ENCODE assay signal across 26 cellular contexts in the genomic region with DNA sequence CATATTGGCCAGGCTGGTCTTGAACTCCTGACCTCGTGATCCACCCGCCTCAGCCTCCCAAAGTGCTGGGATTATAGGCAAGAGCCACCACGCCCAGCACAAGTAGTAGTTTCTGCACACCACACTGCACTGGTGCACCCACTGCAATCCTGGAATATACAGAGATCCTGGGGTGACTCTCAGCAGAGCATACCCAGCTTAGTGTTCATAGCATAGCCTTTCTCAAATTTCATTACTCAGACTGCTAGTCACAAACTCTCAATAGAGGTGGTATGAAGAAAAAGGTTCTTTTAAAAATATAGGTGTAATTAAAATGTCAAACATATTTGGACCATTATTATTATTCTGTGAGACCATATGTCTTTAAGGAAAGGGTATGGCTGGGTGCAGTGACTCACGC.
"Had no signal": no experiment of that assay in that cellular context is flagged by ENCODE, and none has a peak within 500 bp of the region (broad histone marks: within the 10 kb centered on the region; RNA-seq: fewer than 3 reads in every experiment).

No MANE protein-coding gene starts in this region.

- H3K36me3 ChIP-seq: gastrocnemius medialis, left ventricle myocardium inferior, sigmoid colon, thoracic aorta, upper lobe of right lung, WERI-Rb-1 had no signal

- H3K4me3 ChIP-seq: body of pancreas, gastrocnemius medialis, left ventricle myocardium inferior, sigmoid colon, thoracic aorta, upper lobe of right lung had no signal

- ATAC-seq: activated CD8-positive, alpha-beta T cell treated with anti-CD3 and anti-CD28 coated beads, Interleukin-2, amount 10 ng/mL, durations not matched to agents 7 days and 5 days; activated naive CD8-positive, alpha-beta T cell treated with anti-CD3 and anti-CD28 coated beads, Interleukin-2, amount 50 U/mL, for 24 hours; body of pancreas; gastrocnemius medialis; natural killer cell; stimulated activated naive B cell treated with anti-CD40 and anti-IgM and Interleukin-4, amounts not matched to agents 10 μg/mL and 1 μg/mL and 100 μg/mL, for 72 hours; upper lobe of right lung had no signal

- H3K9me3 ChIP-seq: body of pancreas, gastrocnemius medialis, left ventricle myocardium inferior, sigmoid colon, thoracic aorta, upper lobe of right lung had no signal

- DNase-seq: activated CD4-positive, alpha-beta T cell treated with anti-CD3 and anti-CD28 coated beads, Interleukin-2, amount 10 ng/mL, durations not matched to agents 7 days and 5 days; activated CD4-positive, CD25-positive, alpha-beta regulatory T cell treated with anti-CD3 and anti-CD28 coated beads, Interleukin-2, amount 50 U/mL, for 72 hours; activated gamma-delta T cell; activated naive CD4-positive, alpha-beta T cell treated with anti-CD3 and anti-CD28 coated beads, Interleukin-2, amount 50 U/mL, for 16 hours; activated naive CD8-positive, alpha-beta T cell treated with anti-CD3 and anti-CD28 coated beads, Interleukin-2, amount 50 U/mL, for 24 hours; anterior cingulate cortex; body of pancreas; central memory CD4-positive, alpha-beta T cell; dermis blood vessel endothelial cell; effector CD8-positive, alpha-beta T cell; gastrocnemius medialis; hippocampal formation; left ventricle myocardium inferior; natural killer cell; retina; stimulated activated CD4-positive, alpha-beta T cell treated with anti-CD3 and anti-CD28 coated beads, Interleukin-2, amount 100 ng/mL, for 48 hours; stimulated activated CD8-positive, alpha-beta memory T cell treated with anti-CD3 and anti-CD28 coated beads, Interleukin-4, amount 100 ng/mL, for 48 hours; stimulated activated naive B cell treated with anti-CD40 and anti-IgM and Interleukin-4, amounts not matched to agents 10 μg/mL and 1 μg/mL and 100 μg/mL, for 72 hours; T-helper 2 cell; upper lobe of right lung; WERI-Rb-1 had no signal

- H3K4me3 Mint-ChIP-seq: activated CD4-positive, alpha-beta T cell treated with anti-CD3 and anti-CD28 coated beads, Interleukin-2, amount 10 ng/mL, durations not matched to agents 7 days and 5 days; activated CD8-positive, alpha-beta T cell treated with anti-CD3 and anti-CD28 coated beads, Interleukin-2, amount 10 ng/mL, durations not matched to agents 7 days and 5 days; activated naive CD8-positive, alpha-beta T cell treated with anti-CD3 and anti-CD28 coated beads, Interleukin-2, amount 50 U/mL, for 24 hours; activated T-helper 1 cell treated with anti-CD3 and anti-CD28 coated beads, Interleukin-12 subunit alpha, Interleukin-12 subunit beta, Interleukin-2, Interleukin-4 antibody, amounts not matched to agents 30 ng/mL and 10 ng/mL and 1 ng/mL, durations not matched to agents 14 hours and 24 hours and 36 hours; mesothelial cell of epicardium; natural killer cell; stimulated activated naive B cell treated with anti-CD40 and anti-IgM and Interleukin-4, amounts not matched to agents 10 μg/mL and 1 μg/mL and 100 μg/mL, for 72 hours had no signal

- H3K27ac ChIP-seq: body of pancreas, gastrocnemius medialis, left ventricle myocardium inferior, sigmoid colon, thoracic aorta, upper lobe of right lung, WERI-Rb-1 had no signal

- H3K4me1 Mint-ChIP-seq: activated CD4-positive, alpha-beta T cell treated with anti-CD3 and anti-CD28 coated beads, Interleukin-2, amount 10 ng/mL, durations not matched to agents 7 days and 5 days; activated naive CD8-positive, alpha-beta T cell treated with anti-CD3 and anti-CD28 coated beads, Interleukin-2, amount 50 U/mL, for 24 hours; natural killer cell; stimulated activated naive B cell treated with anti-CD40 and anti-IgM and Interleukin-4, amounts not matched to agents 10 μg/mL and 1 μg/mL and 100 μg/mL, for 72 hours had no signal

- H3K9me3 Mint-ChIP-seq: activated CD4-positive, alpha-beta T cell treated with anti-CD3 and anti-CD28 coated beads, Interleukin-2, amount 10 ng/mL, durations not matched to agents 7 days and 5 days; activated naive CD8-positive, alpha-beta T cell treated with anti-CD3 and anti-CD28 coated beads, Interleukin-2, amount 50 U/mL, for 24 hours; activated T-helper 1 cell treated with anti-CD3 and anti-CD28 coated beads, Interleukin-12 subunit alpha, Interleukin-12 subunit beta, Interleukin-2, Interleukin-4 antibody, amounts not matched to agents 30 ng/mL and 10 ng/mL and 1 ng/mL, durations not matched to agents 14 hours and 24 hours and 36 hours; mesothelial cell of epicardium; natural killer cell; stimulated activated naive B cell treated with anti-CD40 and anti-IgM and Interleukin-4, amounts not matched to agents 10 μg/mL and 1 μg/mL and 100 μg/mL, for 72 hours had no signal

- H3K27me3 ChIP-seq: body of pancreas, gastrocnemius medialis, sigmoid colon, upper lobe of right lung had no signal

- H3K4me1 ChIP-seq: body of pancreas, gastrocnemius medialis, upper lobe of right lung had no signal

- H3K36me3 Mint-ChIP-seq: mesothelial cell of epicardium; natural killer cell; stimulated activated naive B cell treated with anti-CD40 and anti-IgM and Interleukin-4, amounts not matched to agents 10 μg/mL and 1 μg/mL and 100 μg/mL, for 72 hours had no signal

- H3K27ac Mint-ChIP-seq: activated CD4-positive, alpha-beta T cell treated with anti-CD3 and anti-CD28 coated beads, Interleukin-2, amount 10 ng/mL, durations not matched to agents 7 days and 5 days; activated CD8-positive, alpha-beta T cell treated with anti-CD3 and anti-CD28 coated beads, Interleukin-2, amount 10 ng/mL, durations not matched to agents 7 days and 5 days; activated naive CD8-positive, alpha-beta T cell treated with anti-CD3 and anti-CD28 coated beads, Interleukin-2, amount 50 U/mL, for 24 hours; activated T-helper 1 cell treated with anti-CD3 and anti-CD28 coated beads, Interleukin-12 subunit alpha, Interleukin-12 subunit beta, Interleukin-2, Interleukin-4 antibody, amounts not matched to agents 30 ng/mL and 10 ng/mL and 1 ng/mL, durations not matched to agents 14 hours and 24 hours and 36 hours; mesothelial cell of epicardium; natural killer cell; stimulated activated naive B cell treated with anti-CD40 and anti-IgM and Interleukin-4, amounts not matched to agents 10 μg/mL and 1 μg/mL and 100 μg/mL, for 72 hours had no signal
